In the genomic region with DNA sequence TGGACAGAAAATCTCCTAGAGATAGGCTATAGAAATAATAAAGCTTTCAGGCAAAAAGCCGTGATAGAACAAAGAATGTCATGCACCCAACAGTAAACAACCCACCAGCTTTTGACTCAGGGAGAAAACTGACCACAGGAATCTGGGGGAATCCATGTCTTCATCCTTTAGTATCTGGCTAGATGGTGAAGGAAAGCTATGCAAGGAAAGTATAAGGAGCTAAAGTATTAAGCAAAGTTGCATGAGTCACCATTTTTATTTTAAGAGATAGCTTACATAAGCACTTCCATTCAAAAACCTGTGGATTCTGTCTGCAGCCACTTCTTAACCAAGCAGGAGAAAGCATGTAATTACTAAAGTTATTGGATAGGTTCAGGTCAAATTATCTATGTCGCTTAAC, we compare ENCODE assay signal across 16 cellular contexts.
DNase-seq lines count a peak whose midpoint lies in the region; TF ChIP-seq lines count a peak whose summit lies in the region.
"Had no signal": no experiment of that assay in that cellular context is flagged by ENCODE, and none has a peak within 500 bp of the region (broad histone marks: within the 10 kb centered on the region; RNA-seq: fewer than 3 reads in every experiment).

No MANE protein-coding gene starts in this region.

- DNase-seq in HCEC 1CT (peak; percentile 94), SK-N-MC (ENCODE audit: low read depth, low spot score) (peak; percentile 47), fibroblast of lung (ENCODE audit: low read depth in 2 of 2) (peak; percentile 35 to 92), skeletal muscle cell (ENCODE audit: low read depth) (peak; percentile 33), NCI-H510A treated with DMSO at 0.1 percent for 48 hours (lab: John Stamatoyannopoulos, UW) (no peak), iPS-NIHi7 (ENCODE audit: extremely low spot score) (no peak), Peyer's patch (no peak)
- DNase-seq in T-helper 2 cell treated with Interferon-gamma antibody and Interleukin-4, amounts not matched to agents 5 μg/mL and 100 μg/mL, for 36 hours (ENCODE audit: low spot score): no peak
- DNase-seq: KBM-7, left ventricle myocardium inferior, NCI-H1694, NCI-H526 treated with DMSO at 0.1 percent for 48 hours had no signal

- H3K27me3 Mint-ChIP-seq in T-helper 2 cell treated with Interferon-gamma antibody and Interleukin-4, amounts not matched to agents 5 μg/mL and 100 μg/mL, for 36 hours (ENCODE audit: low read depth): no peaks in the 10 kb centered on the region
- H3K27me3 Mint-ChIP-seq: central memory CD8-positive, alpha-beta T cell; natural killer cell treated with Interleukin-12 subunit alpha and Interleukin-12 subunit beta and Interleukin-15 and Interleukin-18, amount 100 ng/mL, for 72 hours; stimulated activated memory B cell treated with anti-CD40 and anti-IgM and Interleukin-4, amounts not matched to agents 10 μg/mL and 1 μg/mL and 100 μg/mL, for 72 hours had no signal

- H3K4me3 Mint-ChIP-seq in T-helper 2 cell treated with Interferon-gamma antibody and Interleukin-4, amounts not matched to agents 5 μg/mL and 100 μg/mL, for 36 hours: no peak overlapping the region
- H3K4me3 Mint-ChIP-seq: CD14-positive monocyte; central memory CD8-positive, alpha-beta T cell; natural killer cell treated with Interleukin-12 subunit alpha and Interleukin-12 subunit beta and Interleukin-15 and Interleukin-18, amount 100 ng/mL, for 72 hours; stimulated activated memory B cell treated with anti-CD40 and anti-IgM and Interleukin-4, amounts not matched to agents 10 μg/mL and 1 μg/mL and 100 μg/mL, for 72 hours had no signal

- peaks cover 6% of the 10 kb centered on the region for H3K9me3 Mint-ChIP-seq in T-helper 2 cell treated with Interferon-gamma antibody and Interleukin-4, amounts not matched to agents 5 μg/mL and 100 μg/mL, for 36 hours
- H3K9me3 Mint-ChIP-seq: stimulated activated memory B cell treated with anti-CD40 and anti-IgM and Interleukin-4, amounts not matched to agents 10 μg/mL and 1 μg/mL and 100 μg/mL, for 72 hours had no signal

- H3K79me2 ChIP-seq in fibroblast of lung (ENCODE audit: control insufficient read depth, insufficient read depth, low read length): no peaks in the 10 kb centered on the region

- no peak overlapping the region for H2AFZ ChIP-seq in fibroblast of lung (ENCODE audit: low read length)

- H3K4me3 ChIP-seq in SK-N-MC: peak overlapping the region; percentile 48
- no peak overlapping the region for H3K4me3 ChIP-seq in fibroblast of lung (replicated peaks in 1 of 4; ENCODE audit: control extremely low read depth in 1 of 4, insufficient read depth in 1 of 4, low read depth in 3 of 4, low read length in 4 of 4)
- H3K4me3 ChIP-seq in skeletal muscle cell (ENCODE audit: low read depth, low read length): no peak overlapping the region
- no peak overlapping the region for H3K4me3 ChIP-seq in Peyer's patch
- H3K4me3 ChIP-seq: left ventricle myocardium inferior had no signal

- H3K9me3 ChIP-seq in SK-N-MC (ENCODE audit: low read depth, low read length) (no peaks in the 10 kb centered on the region), fibroblast of lung (ENCODE audit: control insufficient read depth, insufficient read depth, low read depth, low read length) (no peaks in the 10 kb centered on the region), Peyer's patch (no peaks in the 10 kb centered on the region)
- H3K9me3 ChIP-seq: left ventricle myocardium inferior had no signal

- no peaks in the 10 kb centered on the region for H3K36me3 Mint-ChIP-seq in T-helper 2 cell treated with Interferon-gamma antibody and Interleukin-4, amounts not matched to agents 5 μg/mL and 100 μg/mL, for 36 hours (ENCODE audit: low read depth)
- H3K36me3 Mint-ChIP-seq: CD14-positive monocyte; natural killer cell treated with Interleukin-12 subunit alpha and Interleukin-12 subunit beta and Interleukin-15 and Interleukin-18, amount 100 ng/mL, for 72 hours; stimulated activated memory B cell treated with anti-CD40 and anti-IgM and Interleukin-4, amounts not matched to agents 10 μg/mL and 1 μg/mL and 100 μg/mL, for 72 hours had no signal

- H3K4me1 Mint-ChIP-seq in T-helper 2 cell treated with Interferon-gamma antibody and Interleukin-4, amounts not matched to agents 5 μg/mL and 100 μg/mL, for 36 hours (ENCODE audit: low read depth): no peaks in the 10 kb centered on the region
- H3K4me1 Mint-ChIP-seq: CD14-positive monocyte; central memory CD8-positive, alpha-beta T cell; stimulated activated memory B cell treated with anti-CD40 and anti-IgM and Interleukin-4, amounts not matched to agents 10 μg/mL and 1 μg/mL and 100 μg/mL, for 72 hours had no signal

- no peak overlapping the region for H3K27ac Mint-ChIP-seq in T-helper 2 cell treated with Interferon-gamma antibody and Interleukin-4, amounts not matched to agents 5 μg/mL and 100 μg/mL, for 36 hours
- H3K27ac Mint-ChIP-seq: CD14-positive monocyte; natural killer cell treated with Interleukin-12 subunit alpha and Interleukin-12 subunit beta and Interleukin-15 and Interleukin-18, amount 100 ng/mL, for 72 hours; stimulated activated memory B cell treated with anti-CD40 and anti-IgM and Interleukin-4, amounts not matched to agents 10 μg/mL and 1 μg/mL and 100 μg/mL, for 72 hours had no signal

- H3K36me3 ChIP-seq in SK-N-MC (ENCODE audit: insufficient read depth, low read length): no peaks in the 10 kb centered on the region
- no peaks in the 10 kb centered on the region for H3K36me3 ChIP-seq in fibroblast of lung (ENCODE audit: control insufficient read depth, insufficient read depth, low read length)
- no peaks in the 10 kb centered on the region for H3K36me3 ChIP-seq in Peyer's patch
- H3K36me3 ChIP-seq: left ventricle myocardium inferior had no signal

- H3K27ac ChIP-seq in SK-N-MC (peak overlapping the region; percentile 85; the same call in 1 of the 2 replicates), fibroblast of lung (ENCODE audit: insufficient read depth, low read length) (no peak overlapping the region), Peyer's patch (no peak overlapping the region)
- H3K27ac ChIP-seq: left ventricle myocardium inferior had no signal

- H3K27me3 ChIP-seq in fibroblast of lung (ENCODE audit: control insufficient read depth, insufficient read depth, low read length) (no peaks in the 10 kb centered on the region), Peyer's patch (no peaks in the 10 kb centered on the region)

- H3K4me1 ChIP-seq in fibroblast of lung (ENCODE audit: control insufficient read depth, extremely low read depth, insufficient read depth, low read length) (no peaks in the 10 kb centered on the region), Peyer's patch (no peaks in the 10 kb centered on the region)
- H3K4me1 ChIP-seq: left ventricle myocardium inferior had no signal

- no peaks in the 10 kb centered on the region for H4K20me1 ChIP-seq in fibroblast of lung (ENCODE audit: control insufficient read depth, extremely low read depth, insufficient read depth, low read length)

- no peak overlapping the region for H3K4me2 ChIP-seq in fibroblast of lung (ENCODE audit: extremely low read depth, insufficient read depth, low read length)

- TF ChIP-seq CTCF in fibroblast of lung (conservative IDR thresholded peaks at IDR 0.05 in 1 of 2, IDR thresholded peaks at IDR 0.05 in 1 of 2; ENCODE audit: low read depth in 1 of 2, low read length in 2 of 2) (no peak), Peyer's patch (IDR thresholded peaks at IDR 0.05) (no peak)

- H3K9ac ChIP-seq in SK-N-MC (ENCODE audit: insufficient read length): peak overlapping the region; percentile 25
- no peak overlapping the region for H3K9ac ChIP-seq in fibroblast of lung (ENCODE audit: insufficient read depth, low read length)

- no peak for TF ChIP-seq POLR2A in Peyer's patch (IDR thresholded peaks at IDR 0.05)

Comparison
In these comparisons a context has a peak if more than half of its experiments do, and no peak if none do; other contexts are left out.
1. DNase-seq: peak in HCEC 1CT (single experiment), SK-N-MC (single experiment), fibroblast of lung (2 of 2) and skeletal muscle cell (single experiment); none in T-helper 2 cell treated with Interferon-gamma antibody and Interleukin-4, amounts not matched to agents 5 μg/mL and 100 μg/mL, for 36 hours (single experiment), NCI-H510A treated with DMSO at 0.1 percent for 48 hours (single experiment), iPS-NIHi7 (single experiment) and Peyer's patch (0 of 3).